ENCODE assay signal across 15 cellular contexts in genomic region chr3:181885868-181886630, GRCh38.
DNase-seq lines count a peak whose midpoint lies in the region; ATAC-seq, FAIRE-seq and TF ChIP-seq lines count a peak whose summit lies in the region.
"Had no signal": no experiment of that assay in that cellular context is flagged by ENCODE, and none has a peak within 500 bp of the region (broad histone marks: within the 10 kb centered on the region; RNA-seq: fewer than 3 reads in every experiment).

No MANE protein-coding gene starts in this region.

- H2BK5ac ChIP-seq in H1 (ENCODE audit: low read depth, low read length), result no peak overlapping the region

- H3K4me3 ChIP-seq in LNCaP clone FGC (ENCODE audit: low read depth, low read length), result no peak overlapping the region
- no peak overlapping the region for H3K4me3 ChIP-seq in H1 (ENCODE audit: extremely low read depth in 1 of 4, insufficient read depth in 2 of 4, low read depth in 3 of 4, low read length in 4 of 4)
- H3K4me3 ChIP-seq in neural progenitor cell, result no peak overlapping the region
- no peak overlapping the region for H3K4me3 ChIP-seq in MG63
- H3K4me3 ChIP-seq: BLaER1, HAP-1 had no signal

- no peak overlapping the region for H2BK20ac ChIP-seq in H1 (ENCODE audit: low read length)

- peaks cover 2% of the 10 kb centered on the region; the same call in 1 of the 2 replicates for H3K23me2 ChIP-seq in H1 (ENCODE audit: low read depth, low read length)

- H2AFZ ChIP-seq in H1 (ENCODE audit: low read length) (no peak overlapping the region), neural progenitor cell (replicated peaks) (no peak overlapping the region)

- DNase-seq in LNCaP clone FGC (ENCODE audit: low read depth) (peak; percentile 78), H1 (ENCODE audit: low read depth in 1 of 2, low spot score in 2 of 2) (no peak), neural progenitor cell (ENCODE audit: low spot score) (no peak), MG63 (no peak), NCI-H1417 (lab: John Stamatoyannopoulos, UW) (no peak)
- DNase-seq: 8988T; CD4-positive, alpha-beta memory T cell; DMS153; DMS79; GF-D8 had no signal

- no peak for FAIRE-seq in H1 (lab: Jason Lieb, UNC)

- no peak for ATAC-seq in HG03135 (IDR thresholded peaks at IDR 0.05; ENCODE audit: unreplicated experiment)

- H2BK120ac ChIP-seq in H1 (replicated peaks; ENCODE audit: low read depth, low read length), result no peak overlapping the region

- H3K9ac ChIP-seq in H1 (replicated peaks in 1 of 4; ENCODE audit: extremely low read depth in 1 of 4, low read depth in 3 of 4, low read length in 3 of 4), result no peak overlapping the region
- no peak overlapping the region for H3K9ac ChIP-seq in neural progenitor cell
- H3K9ac ChIP-seq: BLaER1 had no signal

- no peak overlapping the region for H4K5ac ChIP-seq in H1 (ENCODE audit: insufficient read length, low read depth, low read length)

- TF ChIP-seq EP300 in H1 (IDR thresholded peaks at IDR 0.05; ENCODE audit: borderline replicate concordance in 1 of 2, low read depth in 2 of 2, low read length in 2 of 2), result no peak

- H3K4ac ChIP-seq in H1 (replicated peaks; ENCODE audit: insufficient read length, low read depth, low read length), result no peak overlapping the region

- TF ChIP-seq POLR2A in H1 (IDR thresholded peaks at IDR 0.05; ENCODE audit: control extremely low read depth in 1 of 2, low read depth in 2 of 2, low read length in 2 of 2), result no peak

- H3K9me3 ChIP-seq in H1 (ENCODE audit: insufficient read depth in 2 of 2, low read depth in 1 of 2, low read length in 1 of 2) (no peaks in the 10 kb centered on the region), neural progenitor cell (ENCODE audit: low read depth) (no peaks in the 10 kb centered on the region), MG63 (no peaks in the 10 kb centered on the region)
- H3K9me3 ChIP-seq: HAP-1 had no signal

- WGBS in H1 (ENCODE audit: extremely low coverage in 1 of 2, insufficient coverage in 1 of 2, insufficient read length in 1 of 2, insufficient replicate concordance in 2 of 2, low coverage in 1 of 2, low lambda C conversion rate in 2 of 2, missing lambda C conversion rate in 1 of 2), 2 experiments, result 90% methylated on average over 6 of the region's 6 CpGs; no CpG with 5 or more reads in 1 of the 2 experiments

- H3K36me3 ChIP-seq in H1 (ENCODE audit: control insufficient read depth in 2 of 4, insufficient read depth in 4 of 4, low read length in 3 of 4), result no peaks in the 10 kb centered on the region
- no peaks in the 10 kb centered on the region for H3K36me3 ChIP-seq in neural progenitor cell
- no peaks in the 10 kb centered on the region for H3K36me3 ChIP-seq in MG63
- H3K36me3 ChIP-seq: BLaER1, HAP-1 had no signal

- no peak overlapping the region for H3K56ac ChIP-seq in H1 (replicated peaks; ENCODE audit: insufficient read length, low read depth, low read length)

- no peak overlapping the region for H2AK5ac ChIP-seq in H1 (ENCODE audit: low read depth, low read length)

- no peaks in the 10 kb centered on the region for H3K36me3 Mint-ChIP-seq in neural progenitor cell
- H3K36me3 Mint-ChIP-seq: CD14-positive monocyte; CD4-positive, alpha-beta memory T cell had no signal

- no peak overlapping the region for H4K8ac ChIP-seq in H1 (ENCODE audit: extremely low read depth, insufficient read depth, low read length)

- H3K27me3 ChIP-seq in H1 (replicated peaks in 1 of 4; ENCODE audit: control insufficient read depth in 3 of 4, extremely low read depth in 1 of 4, insufficient read depth in 3 of 4, low read length in 3 of 4) (no peaks in the 10 kb centered on the region), neural progenitor cell (no peaks in the 10 kb centered on the region), MG63 (no peaks in the 10 kb centered on the region)
- H3K27me3 ChIP-seq: BLaER1 had no signal

- H3K4me2 ChIP-seq in H1 (ENCODE audit: insufficient read depth in 1 of 2, low read depth in 2 of 2, low read length in 2 of 2) (no peak overlapping the region), neural progenitor cell (no peak overlapping the region)
- H3K4me2 ChIP-seq: BLaER1 had no signal

- H3K27me3 Mint-ChIP-seq in neural progenitor cell (ENCODE audit: insufficient read depth, low read depth), result peaks cover 2% of the 10 kb centered on the region
- H3K27me3 Mint-ChIP-seq: CD4-positive, alpha-beta memory T cell had no signal

- no peaks in the 10 kb centered on the region for H4K20me1 ChIP-seq in H1 (replicated peaks in 1 of 2; ENCODE audit: control insufficient read depth in 1 of 2, insufficient read depth in 2 of 2, low read length in 2 of 2)
- H4K20me1 ChIP-seq in neural progenitor cell (ENCODE audit: low read depth), result no peaks in the 10 kb centered on the region
- H4K20me1 ChIP-seq: BLaER1 had no signal

- H3K4me1 Mint-ChIP-seq in neural progenitor cell, result peaks cover 17% of the 10 kb centered on the region
- H3K4me1 Mint-ChIP-seq: CD14-positive monocyte; CD4-positive, alpha-beta memory T cell had no signal

- H3K23ac ChIP-seq in H1 (ENCODE audit: insufficient read length), result no peak overlapping the region

- H3K18ac ChIP-seq in H1 (ENCODE audit: extremely low read depth, low read length), result no peak overlapping the region

- H3K4me3 Mint-ChIP-seq in neural progenitor cell, result no peak overlapping the region
- H3K4me3 Mint-ChIP-seq: CD14-positive monocyte; CD4-positive, alpha-beta memory T cell had no signal

- H3K4me1 ChIP-seq in H1 (replicated peaks in 1 of 4; ENCODE audit: control insufficient read depth in 3 of 4, insufficient read depth in 4 of 4, low read length in 3 of 4), result peaks cover 0 to 12% (median 0%) of the 10 kb centered on the region in 4 experiments; a peak in 4 of 7 replicates
- H3K4me1 ChIP-seq in neural progenitor cell, result peaks cover 27% of the 10 kb centered on the region
- H3K4me1 ChIP-seq: BLaER1, HAP-1 had no signal

- no peaks in the 10 kb centered on the region for H3K79me2 ChIP-seq in H1 (ENCODE audit: control insufficient read depth in 1 of 2, insufficient read depth in 2 of 2, low read length in 2 of 2)
- H3K79me2 ChIP-seq in neural progenitor cell (ENCODE audit: low read depth), result no peaks in the 10 kb centered on the region

- no peak overlapping the region for H3K14ac ChIP-seq in H1 (ENCODE audit: insufficient read length)

- H3F3A ChIP-seq in neural progenitor cell (ENCODE audit: low read depth), result peaks cover 16% of the 10 kb centered on the region

- POLR2A ChIA-PET in H1 (lab: Charles Lee; ENCODE audit: partially characterized antibody), result no interaction called here

- H3K27ac ChIP-seq in VCaP (peak overlapping the region; percentile 71), H1 (ENCODE audit: low read depth, low read length) (no peak overlapping the region), neural progenitor cell (peak overlapping the region; percentile 69)
- H3K27ac ChIP-seq: BLaER1 had no signal

- H3K79me1 ChIP-seq in H1 (ENCODE audit: low read depth, low read length), result no peaks in the 10 kb centered on the region

- H2BK15ac ChIP-seq in H1 (ENCODE audit: low read length), result no peak overlapping the region

- H4K91ac ChIP-seq in H1 (replicated peaks; ENCODE audit: insufficient read length, low read length), result no peak overlapping the region

- no peak overlapping the region for H2BK12ac ChIP-seq in H1 (ENCODE audit: low read depth, low read length)

- H3K27ac Mint-ChIP-seq in neural progenitor cell, result no peak overlapping the region
- H3K27ac Mint-ChIP-seq: CD14-positive monocyte; CD4-positive, alpha-beta memory T cell had no signal

- TF ChIP-seq RAD21 in H1 (IDR thresholded peaks at IDR 0.05 in 1 of 2, conservative IDR thresholded peaks at IDR 0.05 in 1 of 2; ENCODE audit: low read depth in 2 of 2, low read length in 2 of 2), result no peak

- no peak for TF ChIP-seq CTCF in LNCaP clone FGC (IDR thresholded peaks at IDR 0.05; ENCODE audit: control insufficient read depth, extremely low read depth, insufficient read depth)
- no peak for TF ChIP-seq CTCF in VCaP (conservative IDR thresholded peaks at IDR 0.05)
- TF ChIP-seq CTCF in H1 (IDR thresholded peaks at IDR 0.05; ENCODE audit: control extremely low read depth in 1 of 3, insufficient read depth in 1 of 3, low read depth in 1 of 3, low read length in 3 of 3), result no peak
- TF ChIP-seq CTCF in neural progenitor cell (IDR thresholded peaks at IDR 0.05), result no peak

- CTCF ChIA-PET in H1 (lab: Charles Lee; ENCODE audit: partially characterized antibody), result interaction anchor here (0.5 to 1.5 kb wide), 4 partner anchors 9 to 168 kb away, joined by 3 to 4 read pairs (median 3); no protein-coding TSS in a partner anchor

- H3K9me3 Mint-ChIP-seq in neural progenitor cell, result peaks cover 11% of the 10 kb centered on the region

TF ChIP-seq in H1, 55 proteins besides CTCF, POLR2A, EP300 and RAD21:
- TF ChIP-seq ZNF274 (IDR thresholded peaks at IDR 0.05; ENCODE audit: borderline replicate concordance, extremely low read depth, low read length) (no peak), HDAC6 (IDR thresholded peaks at IDR 0.05; ENCODE audit: low read depth, low read length) (no peak), CEBPB (IDR thresholded peaks at IDR 0.05; ENCODE audit: low read depth, low read length) (no peak), RNF2 (IDR thresholded peaks at IDR 0.05; ENCODE audit: borderline replicate concordance, low read depth, low read length, missing control alignments, poor library complexity, severe bottlenecking) (no peak), KDM1A (IDR thresholded peaks at IDR 0.05; ENCODE audit: borderline replicate concordance, low read length) (0 out of 2 replicates have a peak, but pooled peaks have one; percentile 22), RBBP5 (IDR thresholded peaks at IDR 0.05; ENCODE audit: borderline replicate concordance, low read depth, low read length) (no peak)
